ENCODE assay signal across 13 cellular contexts in the genomic region with DNA sequence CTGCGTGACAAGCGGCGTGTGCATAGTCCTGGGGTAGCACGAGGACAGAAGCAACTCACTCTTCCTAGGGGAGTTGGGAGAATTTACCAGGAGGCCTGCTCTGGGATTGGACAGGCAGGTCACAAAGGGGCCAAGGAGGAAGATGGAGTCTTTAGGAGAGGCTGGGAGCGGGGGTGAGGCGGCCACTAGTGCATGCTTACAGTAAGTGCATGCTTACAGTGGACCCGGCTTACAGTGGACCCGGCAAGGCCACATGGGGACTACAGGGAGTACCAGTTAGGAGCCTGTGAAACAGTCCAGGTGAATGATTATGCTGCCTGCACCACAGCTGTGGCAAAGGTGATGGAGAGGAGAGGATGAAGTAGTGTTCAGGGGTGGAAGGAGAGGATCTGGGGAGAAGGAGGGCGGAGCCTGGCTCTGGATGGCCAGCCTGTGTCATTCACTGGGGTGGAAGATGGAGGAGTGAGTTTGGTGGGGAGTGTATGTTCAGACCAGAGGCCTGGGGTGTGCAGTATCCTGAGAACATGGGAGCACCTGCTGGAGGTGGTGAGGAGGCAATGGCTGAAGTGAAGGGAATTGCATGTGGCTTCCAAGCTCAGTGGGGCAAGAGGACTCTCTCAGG.
A peak's percentile ranks its signal among the peaks of the same experiment; 100 is the strongest.
DNase-seq lines count a peak whose midpoint lies in the region; ATAC-seq and TF ChIP-seq lines count a peak whose summit lies in the region.
"Had no signal": no experiment of that assay in that cellular context is flagged by ENCODE, and none has a peak within 500 bp of the region (broad histone marks: within the 10 kb centered on the region; RNA-seq: fewer than 3 reads in every experiment).

No MANE protein-coding gene starts in this region.

- intact Hi-C loops in body of pancreas (cut with DNase I), result no loop called here

- no peak overlapping the region for H2AFZ ChIP-seq in GM23338

- no peak overlapping the region for H3K4me3 Mint-ChIP-seq in GM23338
- no peak overlapping the region for H3K4me3 Mint-ChIP-seq in stimulated activated memory B cell treated with anti-CD40 and anti-IgM and Interleukin-4, amounts not matched to agents 10 μg/mL and 1 μg/mL and 100 μg/mL, for 72 hours
- H3K4me3 Mint-ChIP-seq: naive B cell had no signal

- WGBS in body of pancreas, 2 donors, result 92 to 93% methylated on average over 9 of the region's 9 CpGs

- no peak overlapping the region for H3K27ac ChIP-seq in 22Rv1
- H3K27ac ChIP-seq in GM23338 (ENCODE audit: low read depth), result no peak overlapping the region
- H3K27ac ChIP-seq in body of pancreas, result no peak overlapping the region
- H3K27ac ChIP-seq: BLaER1 treated with 17β-estradiol and CSF1 and Interleukin-3, amounts not matched to agents 10 nM and 100 nM had no signal

- H3K36me3 ChIP-seq in GM23338 (ENCODE audit: insufficient read depth) (no peaks in the 10 kb centered on the region), body of pancreas (replicated peaks in 1 of 2; ENCODE audit: insufficient read depth in 1 of 2, low read depth in 2 of 2) (peaks cover 0 to 2% of the 10 kb centered on the region in 2 donors)

- H3K79me2 ChIP-seq in GM23338 (replicated peaks; ENCODE audit: insufficient read depth), result no peaks in the 10 kb centered on the region

- H3K4me1 Mint-ChIP-seq in GM23338, result peaks cover 22% of the 10 kb centered on the region
- H3K4me1 Mint-ChIP-seq in stimulated activated memory B cell treated with anti-CD40 and anti-IgM and Interleukin-4, amounts not matched to agents 10 μg/mL and 1 μg/mL and 100 μg/mL, for 72 hours, result no peaks in the 10 kb centered on the region

- peaks cover 5% of the 10 kb centered on the region for H3K27me3 Mint-ChIP-seq in GM23338 (ENCODE audit: insufficient read depth, low read depth, poor library complexity)
- no peaks in the 10 kb centered on the region for H3K27me3 Mint-ChIP-seq in stimulated activated memory B cell treated with anti-CD40 and anti-IgM and Interleukin-4, amounts not matched to agents 10 μg/mL and 1 μg/mL and 100 μg/mL, for 72 hours
- H3K27me3 Mint-ChIP-seq: naive B cell had no signal

- no peaks in the 10 kb centered on the region for H4K20me1 ChIP-seq in GM23338 (replicated peaks; ENCODE audit: insufficient read depth)

- H3K36me3 Mint-ChIP-seq in GM23338 (ENCODE audit: low read depth), result peaks cover 10% of the 10 kb centered on the region
- H3K36me3 Mint-ChIP-seq in stimulated activated memory B cell treated with anti-CD40 and anti-IgM and Interleukin-4, amounts not matched to agents 10 μg/mL and 1 μg/mL and 100 μg/mL, for 72 hours, result peaks cover 71% of the 10 kb centered on the region

- ATAC-seq in GM23338 (peak; percentile 95), body of pancreas (no peak), GM18861 (IDR thresholded peaks at IDR 0.05; ENCODE audit: unreplicated experiment) (no peak)
- no peak for ATAC-seq in stimulated activated memory B cell treated with anti-CD40 and anti-IgM and Interleukin-4, amounts not matched to agents 10 μg/mL and 1 μg/mL and 100 μg/mL, for 72 hours
- ATAC-seq: Panc1 had no signal

- no peaks in the 10 kb centered on the region for H3K9me2 ChIP-seq in GM23338 (ENCODE audit: insufficient read depth)

- H3K4me3 ChIP-seq in GM23338 (no peak overlapping the region), body of pancreas (no peak overlapping the region)
- H3K4me3 ChIP-seq: BLaER1 treated with 17β-estradiol and CSF1 and Interleukin-3, amounts not matched to agents 10 nM and 100 nM had no signal

- H3K27me3 ChIP-seq in GM23338 (ENCODE audit: insufficient read depth) (no peaks in the 10 kb centered on the region), body of pancreas (no peaks in the 10 kb centered on the region)
- H3K27me3 ChIP-seq: BLaER1 treated with 17β-estradiol and CSF1 and Interleukin-3, amounts not matched to agents 10 nM and 100 nM had no signal

- H3K27ac Mint-ChIP-seq in GM23338, result no peak overlapping the region
- H3K27ac Mint-ChIP-seq in stimulated activated memory B cell treated with anti-CD40 and anti-IgM and Interleukin-4, amounts not matched to agents 10 μg/mL and 1 μg/mL and 100 μg/mL, for 72 hours, result no peak overlapping the region

- no peaks in the 10 kb centered on the region for H3K9me3 ChIP-seq in body of pancreas

- no peak for TF ChIP-seq POLR2A in body of pancreas (IDR thresholded peaks at IDR 0.05)

- no peak overlapping the region for H3K4me2 ChIP-seq in GM23338
- H3K4me2 ChIP-seq: BLaER1 treated with 17β-estradiol and CSF1 and Interleukin-3, amounts not matched to agents 10 nM and 100 nM had no signal

- H3F3A ChIP-seq in GM23338 (replicated peaks; ENCODE audit: low read depth), result no peaks in the 10 kb centered on the region

- TF ChIP-seq CTCF in 22Rv1 (IDR thresholded peaks at IDR 0.05) (0 out of 2 replicates have a peak, but pooled peaks have one; percentile 19), GM23338 (conservative IDR thresholded peaks at IDR 0.05; ENCODE audit: low read depth in 2 of 2) (peak; percentile 45 to 59), body of pancreas (IDR thresholded peaks at IDR 0.05) (no peak)

- peaks cover 19% of the 10 kb centered on the region for H3K4me1 ChIP-seq in GM23338 (ENCODE audit: insufficient read depth)
- H3K4me1 ChIP-seq in body of pancreas, result no peaks in the 10 kb centered on the region

- DNase-seq in GM23338 (ENCODE audit: low spot score) (peak; percentile 84), SW480 (ENCODE audit: low spot score) (peak; percentile 16), iPS-NIHi11 (ENCODE audit: low spot score) (peak; percentile 85), body of pancreas (no peak), CD1c-positive myeloid dendritic cell (ENCODE audit: extremely low spot score) (no peak)
- DNase-seq: naive B cell, NCI-H1694, small intestine had no signal

- no peaks in the 10 kb centered on the region; the same call in 2 of the 3 replicates for H3K9me3 Mint-ChIP-seq in GM23338
- H3K9me3 Mint-ChIP-seq in stimulated activated memory B cell treated with anti-CD40 and anti-IgM and Interleukin-4, amounts not matched to agents 10 μg/mL and 1 μg/mL and 100 μg/mL, for 72 hours, result peaks cover 4% of the 10 kb centered on the region

TF ChIP-seq in GM23338, 12 proteins besides CTCF, POLR2A, EP300 and RAD21 (continues in another document):
- TF ChIP-seq EZH2 (IDR thresholded peaks at IDR 0.05; ENCODE audit: low read depth, unreplicated experiment), result no peak
- no peak for TF ChIP-seq JUNB (IDR thresholded peaks at IDR 0.05; ENCODE audit: unreplicated experiment)
- TF ChIP-seq, protein P1, sequence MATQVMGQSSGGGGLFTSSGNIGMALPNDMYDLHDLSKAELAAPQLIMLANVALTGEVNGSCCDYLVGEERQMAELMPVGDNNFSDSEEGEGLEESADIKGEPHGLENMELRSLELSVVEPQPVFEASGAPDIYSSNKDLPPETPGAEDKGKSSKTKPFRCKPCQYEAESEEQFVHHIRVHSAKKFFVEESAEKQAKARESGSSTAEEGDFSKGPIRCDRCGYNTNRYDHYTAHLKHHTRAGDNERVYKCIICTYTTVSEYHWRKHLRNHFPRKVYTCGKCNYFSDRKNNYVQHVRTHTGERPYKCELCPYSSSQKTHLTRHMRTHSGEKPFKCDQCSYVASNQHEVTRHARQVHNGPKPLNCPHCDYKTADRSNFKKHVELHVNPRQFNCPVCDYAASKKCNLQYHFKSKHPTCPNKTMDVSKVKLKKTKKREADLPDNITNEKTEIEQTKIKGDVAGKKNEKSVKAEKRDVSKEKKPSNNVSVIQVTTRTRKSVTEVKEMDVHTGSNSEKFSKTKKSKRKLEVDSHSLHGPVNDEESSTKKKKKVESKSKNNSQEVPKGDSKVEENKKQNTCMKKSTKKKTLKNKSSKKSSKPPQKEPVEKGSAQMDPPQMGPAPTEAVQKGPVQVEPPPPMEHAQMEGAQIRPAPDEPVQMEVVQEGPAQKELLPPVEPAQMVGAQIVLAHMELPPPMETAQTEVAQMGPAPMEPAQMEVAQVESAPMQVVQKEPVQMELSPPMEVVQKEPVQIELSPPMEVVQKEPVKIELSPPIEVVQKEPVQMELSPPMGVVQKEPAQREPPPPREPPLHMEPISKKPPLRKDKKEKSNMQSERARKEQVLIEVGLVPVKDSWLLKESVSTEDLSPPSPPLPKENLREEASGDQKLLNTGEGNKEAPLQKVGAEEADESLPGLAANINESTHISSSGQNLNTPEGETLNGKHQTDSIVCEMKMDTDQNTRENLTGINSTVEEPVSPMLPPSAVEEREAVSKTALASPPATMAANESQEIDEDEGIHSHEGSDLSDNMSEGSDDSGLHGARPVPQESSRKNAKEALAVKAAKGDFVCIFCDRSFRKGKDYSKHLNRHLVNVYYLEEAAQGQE (IDR thresholded peaks at IDR 0.05; ENCODE audit: unreplicated experiment), result no peak
- no peak for TF ChIP-seq ZNF331 (CRISPR knock-in tag; IDR thresholded peaks at IDR 0.05; ENCODE audit: low read depth)
- TF ChIP-seq, protein P2, sequence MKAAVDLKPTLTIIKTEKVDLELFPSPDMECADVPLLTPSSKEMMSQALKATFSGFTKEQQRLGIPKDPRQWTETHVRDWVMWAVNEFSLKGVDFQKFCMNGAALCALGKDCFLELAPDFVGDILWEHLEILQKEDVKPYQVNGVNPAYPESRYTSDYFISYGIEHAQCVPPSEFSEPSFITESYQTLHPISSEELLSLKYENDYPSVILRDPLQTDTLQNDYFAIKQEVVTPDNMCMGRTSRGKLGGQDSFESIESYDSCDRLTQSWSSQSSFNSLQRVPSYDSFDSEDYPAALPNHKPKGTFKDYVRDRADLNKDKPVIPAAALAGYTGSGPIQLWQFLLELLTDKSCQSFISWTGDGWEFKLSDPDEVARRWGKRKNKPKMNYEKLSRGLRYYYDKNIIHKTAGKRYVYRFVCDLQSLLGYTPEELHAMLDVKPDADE (IDR thresholded peaks at IDR 0.05), result no peak
- TF ChIP-seq ZNF114 (CRISPR knock-in tag; IDR thresholded peaks at IDR 0.05), result no peak

Comparison
In these comparisons a context has a peak if more than half of its experiments do, and no peak if none do; other contexts are left out.
1. CTCF ChIP-seq: peak in 22Rv1 (single experiment) and GM23338 (2 of 2); none in body of pancreas (0 of 7).
2. DNase-seq: peak in GM23338 (single experiment), SW480 (single experiment) and iPS-NIHi11 (single experiment); none in body of pancreas (0 of 4) and CD1c-positive myeloid dendritic cell (single experiment).